ENCODE assay signal across 8 cellular contexts in genomic region chr2:106160786-106161261, GRCh38. TPM values are rescaled to one million over a fixed set of nuclear protein-coding genes. Genes with fewer than 3 reads are reported as not detected.
A peak's percentile ranks its signal among the peaks of the same experiment; 100 is the strongest.
DNase-seq lines count a peak whose midpoint lies in the region; ATAC-seq and TF ChIP-seq lines count a peak whose summit lies in the region.

No MANE protein-coding gene starts in this region.

- H3F3A ChIP-seq in DOHH2 (ENCODE audit: control insufficient read depth, insufficient read depth), result no peaks in the 10 kb centered on the region

- no peaks in the 10 kb centered on the region for H3K9me2 ChIP-seq in DOHH2 (replicated peaks; ENCODE audit: control insufficient read depth, low read length)

- peaks cover 4% of the 10 kb centered on the region; the same call in 1 of the 2 replicates for H3K36me3 ChIP-seq in DOHH2 (ENCODE audit: control insufficient read depth, low read length)

- peaks cover 4% of the 10 kb centered on the region for H3K9me3 Mint-ChIP-seq in mesothelial cell of epicardium

- DNase-seq in activated CD4-positive, alpha-beta T cell treated with anti-CD3 and anti-CD28 coated beads, Interleukin-2, amount 50 U/mL, for 1 hour, result peak; percentile 41
- DNase-seq in mesothelial cell of epicardium (ENCODE audit: low spot score in 2 of 2, unreplicated experiment in 2 of 2) (no peak), NCI-H2081 treated with DMSO at 0.1 percent for 48 hours (lab: John Stamatoyannopoulos, UW) (no peak), SIG-M5 treated with dmso at 0.1 percent for 504 hours (lab: John Stamatoyannopoulos, UW; ENCODE audit: unreplicated experiment) (no peak), NCI-H2196 treated with DMSO at 0.1 percent for 48 hours (lab: John Stamatoyannopoulos, UW; ENCODE audit: unreplicated experiment) (no peak)

- ATAC-seq in HG02870 (IDR thresholded peaks at IDR 0.05; ENCODE audit: unreplicated experiment) (peak; percentile 48), GM19351 (IDR thresholded peaks at IDR 0.05; ENCODE audit: unreplicated experiment) (no peak)

- H3K4me3 Mint-ChIP-seq in mesothelial cell of epicardium, result no peak overlapping the region

- no peaks in the 10 kb centered on the region for H3K27me3 Mint-ChIP-seq in mesothelial cell of epicardium (ENCODE audit: low read depth)

- H3K27ac ChIP-seq in DOHH2 (ENCODE audit: low read depth, low read length), result peak overlapping the region; percentile 25; the same call in 1 of the 2 replicates

- H3K4me3 ChIP-seq in DOHH2 (ENCODE audit: low read length), result peak overlapping the region; percentile 31; the same call in 1 of the 2 replicates

- H3K79me2 ChIP-seq in DOHH2 (ENCODE audit: control insufficient read depth, low read length), result no peaks in the 10 kb centered on the region

- H3K27ac Mint-ChIP-seq in mesothelial cell of epicardium, result peak overlapping the region; percentile 26

- H3K4me2 ChIP-seq in DOHH2 (ENCODE audit: low read length), result peak overlapping the region; percentile 44

- peaks cover 30% of the 10 kb centered on the region for H3K4me1 ChIP-seq in DOHH2 (ENCODE audit: control insufficient read depth, low read length)

- H3K4me1 Mint-ChIP-seq in mesothelial cell of epicardium, result peaks cover 72% of the 10 kb centered on the region

- no peaks in the 10 kb centered on the region for H4K20me1 ChIP-seq in DOHH2 (ENCODE audit: control insufficient read depth, insufficient read depth, low read depth, low read length)

- peaks cover 25% of the 10 kb centered on the region for H3K36me3 Mint-ChIP-seq in mesothelial cell of epicardium

- H3K9me3 ChIP-seq in DOHH2 (ENCODE audit: control insufficient read depth, insufficient read depth, low read length), result no peaks in the 10 kb centered on the region

- no peak for TF ChIP-seq CTCF in DOHH2 (IDR thresholded peaks at IDR 0.05; ENCODE audit: low read depth, low read length, poor library complexity, severe bottlenecking)
- TF ChIP-seq CTCF in mesothelial cell of epicardium (IDR thresholded peaks at IDR 0.05; ENCODE audit: unreplicated experiment), result no peak

- H3K27me3 ChIP-seq in DOHH2 (ENCODE audit: control insufficient read depth, low read length), result no peaks in the 10 kb centered on the region

RNA-seq across cellular contexts. Expression of gene UXS1, which starts 33.3 kb away (rescaled TPM):
- 46.9 to 52.8 TPM (median 51.7 TPM) in 3 replicates for total RNA-seq in mesothelial cell of epicardium
